8 cellular contexts compared by ENCODE assay signal in the genomic region with DNA sequence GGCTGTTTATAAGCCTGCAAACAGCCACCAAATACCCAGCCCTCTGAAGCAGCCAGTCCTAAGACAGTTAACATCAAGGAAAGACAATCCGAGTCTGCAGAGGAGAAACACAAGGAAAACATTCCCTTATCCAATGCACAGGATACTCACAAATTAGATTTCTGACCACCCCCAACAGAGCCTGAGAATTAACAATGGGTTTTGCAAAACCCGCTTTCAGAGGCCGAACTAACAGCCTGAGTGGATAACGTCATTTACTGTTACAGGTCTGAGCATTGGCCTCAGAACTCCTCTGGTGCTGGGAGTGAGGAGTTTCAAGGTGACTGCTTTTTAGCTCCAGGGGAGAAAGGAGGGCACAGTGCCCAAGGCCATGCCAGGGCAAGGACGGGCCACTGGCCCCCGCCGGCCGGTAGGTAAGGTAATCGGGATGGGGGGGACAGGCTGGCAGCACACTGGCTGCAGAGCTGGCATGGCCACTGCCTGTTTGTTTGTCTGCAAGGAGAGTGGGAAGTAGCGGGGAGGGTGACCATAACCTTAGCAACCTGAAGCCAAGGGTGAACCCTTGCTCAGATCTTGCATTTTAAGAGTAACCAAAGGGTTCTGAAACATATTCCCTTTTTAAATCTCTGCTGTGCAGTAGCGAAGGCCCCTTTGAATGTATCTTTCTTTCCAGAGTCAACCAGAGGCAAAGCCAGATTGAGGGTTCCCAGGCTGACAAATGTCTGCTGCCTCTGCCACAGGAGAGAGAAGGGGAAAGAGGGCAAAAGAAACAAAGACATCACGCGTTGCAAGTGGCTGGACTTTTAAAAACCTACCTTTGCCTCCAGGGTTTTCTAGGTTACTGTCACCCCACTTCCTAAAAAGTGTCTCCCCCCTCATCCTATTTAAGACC. TPM values are rescaled to one million over a fixed set of nuclear protein-coding genes. Genes with fewer than 3 reads are reported as not detected.
A peak's percentile ranks its signal among the peaks of the same experiment; 100 is the strongest.
DNase-seq lines count a peak whose midpoint lies in the region; ATAC-seq, FAIRE-seq and TF ChIP-seq lines count a peak whose summit lies in the region.

No MANE protein-coding gene starts in this region.

- ATAC-seq in GM12878 (peak; percentile 6; the same call in 1 of the 3 replicates), upper lobe of left lung (ENCODE audit: low FRiP score in 2 of 2) (peak in 1 of 2 donors; percentile 54)

- SMC1A ChIA-PET in GM12878 (lab: Charles Lee; ENCODE audit: uncharacterized antibody, unreplicated experiment) = interaction anchor here (0.8 to 7.3 kb wide), 21 partner anchors 7 to 157 kb away, joined by 3 to 72 read pairs (median 4); no protein-coding TSS in a partner anchor

- peak; percentile 19; the same call in 1 of the 2 replicates for TF ChIP-seq POLR2A in GM12878 (IDR thresholded peaks at IDR 0.05; ENCODE audit: low read depth, low read length)
- peak in 3 of 4 donors; percentile 11 to 75 (median 51) for TF ChIP-seq POLR2A in upper lobe of left lung (IDR thresholded peaks at IDR 0.05)

- in situ Hi-C loops in GM12878 (cut with MboI) = no loop called here

- POLR2A ChIA-PET in GM12878 (lab: Charles Lee) = interaction anchor here (0.6 to 5.0 kb wide), 9 partner anchors 31 to 150 kb away, joined by 3 to 58 read pairs (median 5); a partner anchor contains a TSS

- TF ChIP-seq EP300 in GM12878 (IDR thresholded peaks at IDR 0.05; ENCODE audit: borderline replicate concordance in 1 of 2, control insufficient read depth in 1 of 2, low read depth in 2 of 2, low read length in 2 of 2) (no peak), upper lobe of left lung (IDR thresholded peaks at IDR 0.05) (no peak)

- TF ChIP-seq RAD21 in GM12878 (IDR thresholded peaks at IDR 0.05; ENCODE audit: insufficient read depth, low read depth, low read length) = no peak

- DNase-seq in Ammon's horn (ENCODE audit: low spot score) (peak; percentile 75), NAMALWA (ENCODE audit: low spot score) (peak; percentile 57), GM12878 (ENCODE audit: low read depth, low spot score) (no peak), left kidney (ENCODE audit: low read depth, low spot score) (peak; percentile 69), upper lobe of left lung (peak; percentile 50 to 77), T-helper 9 cell (no peak), HuH-7.5 (ENCODE audit: low spot score) (no peak), putamen (ENCODE audit: low spot score) (no peak)

- CTCF ChIA-PET in GM12878 (lab: Yijun Ruan, JAX) = interaction anchor here (0.9 to 13.0 kb wide), 4 partner anchors 31 to 268 kb away, joined by 4 to 129 read pairs (median 38); no protein-coding TSS in a partner anchor

- H3K4me2 ChIP-seq in GM12878 (ENCODE audit: control insufficient read depth, insufficient read depth) = peak overlapping the region; percentile 95

- TF ChIP-seq CTCF in GM12878 (IDR thresholded peaks at IDR 0.05 in 2 of 3, conservative IDR thresholded peaks at IDR 0.05 in 1 of 3; ENCODE audit: control insufficient read depth in 2 of 3, extremely low read depth in 1 of 3, insufficient read depth in 1 of 3, low read depth in 3 of 3, low read length in 3 of 3) = no peak
- peak in 1 of 6 experiments; percentile 14 for TF ChIP-seq CTCF in upper lobe of left lung (IDR thresholded peaks at IDR 0.05)

- RAD21 ChIA-PET in GM12878 (lab: Charles Lee; ENCODE audit: unreplicated experiment) = interaction anchor here (1.6 to 13.0 kb wide), 9 partner anchors 31 to 151 kb away, joined by 7 to 123 read pairs (median 13); no protein-coding TSS in a partner anchor

- H3K4me1 ChIP-seq in GM12878 (ENCODE audit: control insufficient read depth, insufficient read depth, low read length) (peaks cover 30% of the 10 kb centered on the region), upper lobe of left lung (peaks cover 100% of the 10 kb centered on the region in 4 donors)

- no peaks in the 10 kb centered on the region for H4K20me1 ChIP-seq in GM12878 (ENCODE audit: control insufficient read depth, insufficient read depth)

- intact Hi-C loops in GM12878 (cut with micrococcal nuclease; ENCODE audit: unreplicated experiment) = loop anchor here (5.0 kb wide), 1 partner anchor 80 kb away; no protein-coding TSS in a partner anchor

- no peaks in the 10 kb centered on the region for H3K27me3 ChIP-seq in GM12878 (replicated peaks in 1 of 2; ENCODE audit: control insufficient read depth in 2 of 2, insufficient read depth in 2 of 2, low read length in 1 of 2)
- H3K27me3 ChIP-seq in upper lobe of left lung = no peaks in the 10 kb centered on the region

- H3K27ac ChIP-seq in GM12878 (ENCODE audit: control insufficient read depth, insufficient read depth) (peak overlapping the region; percentile 99), upper lobe of left lung (peak overlapping the region; percentile 97 to 100 (median 98))

- WGBS in GM12878 (ENCODE audit: insufficient coverage, insufficient replicate concordance, low lambda C conversion rate, missing lambda C conversion rate) = 31% methylated on average over 13 of the region's 13 CpGs
- 36 to 45% methylated on average over 8 to 13 of the region's 13 CpGs for WGBS in upper lobe of left lung, 2 donors

- no peak overlapping the region for H2AFZ ChIP-seq in GM12878 (ENCODE audit: control insufficient read depth, low read depth, low read length)

- no peak for FAIRE-seq in GM12878 (lab: Jason Lieb, UNC)

- peaks cover 0 to 5% of the 10 kb centered on the region in 2 experiments; a peak in 1 of 4 replicates for H3K36me3 ChIP-seq in GM12878 (ENCODE audit: control insufficient read depth in 2 of 2, insufficient read depth in 2 of 2, low read length in 1 of 2)
- no peaks in the 10 kb centered on the region for H3K36me3 ChIP-seq in upper lobe of left lung

- H3K9me3 ChIP-seq in GM12878 (replicated peaks; ENCODE audit: control insufficient read depth, insufficient read depth, low read length) (no peaks in the 10 kb centered on the region), upper lobe of left lung (no peaks in the 10 kb centered on the region)

- H3K4me3 ChIP-seq in GM12878 = peak overlapping the region; percentile 77
- H3K4me3 ChIP-seq in upper lobe of left lung = peak overlapping the region in 3 of 4 donors; percentile 16 to 29 (median 18)

- peaks cover 95% of the 10 kb centered on the region for H3K79me2 ChIP-seq in GM12878 (ENCODE audit: control insufficient read depth, insufficient read depth, low read length)

- H3K9ac ChIP-seq in GM12878 (ENCODE audit: control insufficient read depth, insufficient read depth, low read length) = peak overlapping the region; percentile 93

- BruUV-seq in GM12878 (replicated peaks; lab: Mats Ljungman, UMichigan) = no TSS peak

TF ChIP-seq in GM12878, 131 proteins besides CTCF, POLR2A, EP300 and RAD21 (continues in another document):
- no peak for TF ChIP-seq ASH2L (IDR thresholded peaks at IDR 0.05; ENCODE audit: borderline replicate concordance, low read depth)
- 0 out of 2 replicates have a peak, but pooled peaks have one; percentile 10 for TF ChIP-seq EED (IDR thresholded peaks at IDR 0.05; ENCODE audit: low read depth)
- no peak for TF ChIP-seq POLR2AphosphoS2 (IDR thresholded peaks at IDR 0.05; ENCODE audit: low read depth, low read length)
- TF ChIP-seq GATAD2B (conservative IDR thresholded peaks at IDR 0.05; ENCODE audit: low read depth) = no peak
- TF ChIP-seq ATF7 (IDR thresholded peaks at IDR 0.05; ENCODE audit: low read depth) = peak; percentile 66
- no peak for TF ChIP-seq NFYA (IDR thresholded peaks at IDR 0.05; ENCODE audit: borderline replicate concordance, low read depth, low read length)
- no peak for TF ChIP-seq NR2F1 (conservative IDR thresholded peaks at IDR 0.05)
- TF ChIP-seq CHD1 (IDR thresholded peaks at IDR 0.05; ENCODE audit: low read depth, low read length) = peak; percentile 6; the same call in 1 of the 2 replicates
- TF ChIP-seq, protein P1, sequence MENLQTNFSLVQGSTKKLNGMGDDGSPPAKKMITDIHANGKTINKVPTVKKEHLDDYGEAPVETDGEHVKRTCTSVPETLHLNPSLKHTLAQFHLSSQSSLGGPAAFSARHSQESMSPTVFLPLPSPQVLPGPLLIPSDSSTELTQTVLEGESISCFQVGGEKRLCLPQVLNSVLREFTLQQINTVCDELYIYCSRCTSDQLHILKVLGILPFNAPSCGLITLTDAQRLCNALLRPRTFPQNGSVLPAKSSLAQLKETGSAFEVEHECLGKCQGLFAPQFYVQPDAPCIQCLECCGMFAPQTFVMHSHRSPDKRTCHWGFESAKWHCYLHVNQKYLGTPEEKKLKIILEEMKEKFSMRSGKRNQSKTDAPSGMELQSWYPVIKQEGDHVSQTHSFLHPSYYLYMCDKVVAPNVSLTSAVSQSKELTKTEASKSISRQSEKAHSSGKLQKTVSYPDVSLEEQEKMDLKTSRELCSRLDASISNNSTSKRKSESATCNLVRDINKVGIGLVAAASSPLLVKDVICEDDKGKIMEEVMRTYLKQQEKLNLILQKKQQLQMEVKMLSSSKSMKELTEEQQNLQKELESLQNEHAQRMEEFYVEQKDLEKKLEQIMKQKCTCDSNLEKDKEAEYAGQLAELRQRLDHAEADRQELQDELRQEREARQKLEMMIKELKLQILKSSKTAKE (IDR thresholded peaks at IDR 0.05; ENCODE audit: low read depth, poor library complexity, severe bottlenecking) = no peak
- TF ChIP-seq MXI1 (IDR thresholded peaks at IDR 0.05; ENCODE audit: low read depth, low read length) = no peak
- TF ChIP-seq SIN3A (IDR thresholded peaks at IDR 0.05; ENCODE audit: low read depth, low read length) = no peak
- TF ChIP-seq NFXL1 (IDR thresholded peaks at IDR 0.05; ENCODE audit: borderline replicate concordance) = peak; percentile 87
- no peak for TF ChIP-seq NR2C1 (IDR thresholded peaks at IDR 0.05)
- TF ChIP-seq TCF12 (IDR thresholded peaks at IDR 0.05; ENCODE audit: low read depth, low read length) = no peak

RNA-seq across cellular contexts. Expression of a gene that starts 3.9 kb away (rescaled TPM):
- 207 and 208 TPM in 2 replicates for total RNA-seq in GM12878 (2013; cell fraction: nucleolus; rRNA removed)
- total RNA-seq in GM12878 (2014; rRNA removed) (17.8 and 18.5 TPM in 2 replicates), GM12878 (2014; rRNA removed; fragmentation: Illumina TruSeq; extraction: Trizol) (24.1 and 24.2 TPM in 2 replicates), GM12878 (2021) (42.1 and 54.8 TPM in 2 replicates), upper lobe of left lung (100 to 1,000 TPM in 1 of 6 donors, 10 to 100 TPM in 5; 24.6 to 120 (median 51.8) TPM)
- 9.9 TPM for polyA plus RNA-seq in GM12878 (2011; ENCODE audit: low read depth)
- polyA plus RNA-seq in GM12878 (2011; rRNA removed) (26.6 and 34.3 TPM in 2 replicates), GM12878 (2014; fragmentation: Illumina TruSeq; extraction: Trizol) (27.1 and 27.9 TPM in 2 replicates), GM12878 (2014; fragmentation: Nextera tagmentation; extraction: Ambion mirVana) (10 to 100 TPM; 12.9 to 18.4 TPM), GM12878 (2014; rRNA removed) (21.7 and 22.7 TPM in 2 replicates), GM12878 (2016; fragmentation: Nextera tagmentation; extraction: Ambion mirVana) (10 to 100 TPM; 22.1 to 25.0 TPM)
- polyA plus RNA-seq in GM12878 (2011; cell fraction: cytosol; rRNA removed) = 21.0 and 23.6 TPM in 2 replicates
- polyA plus RNA-seq in GM12878 (2011; cell fraction: nucleus; rRNA removed) = 69.7 and 78.1 TPM in 2 replicates
- 16.4 and 22.5 TPM in 2 replicates for polyA plus RNA-seq in GM12878 (2012)
- 49.9 and 55.7 TPM in 2 replicates for polyA minus RNA-seq in GM12878 (2011; rRNA and poly(A)+ RNA removed)
- 18.0 and 20.2 TPM in 2 replicates for polyA minus RNA-seq in GM12878 (2011; cell fraction: cytosol; rRNA and poly(A)+ RNA removed)
- polyA minus RNA-seq in GM12878 (2011; cell fraction: nucleus; rRNA and poly(A)+ RNA removed) = 45.5 and 61.3 TPM in 2 replicates

Comparison
In these comparisons a context has a peak if more than half of its experiments do, and no peak if none do; other contexts are left out.
1. DNase-seq: peak in Ammon's horn (single experiment), NAMALWA (single experiment), left kidney (single experiment) and upper lobe of left lung (2 of 2); none in GM12878 (single experiment), T-helper 9 cell (single experiment), HuH-7.5 (single experiment) and putamen (single experiment).